8 cellular contexts compared by ENCODE assay signal in the genomic region with DNA sequence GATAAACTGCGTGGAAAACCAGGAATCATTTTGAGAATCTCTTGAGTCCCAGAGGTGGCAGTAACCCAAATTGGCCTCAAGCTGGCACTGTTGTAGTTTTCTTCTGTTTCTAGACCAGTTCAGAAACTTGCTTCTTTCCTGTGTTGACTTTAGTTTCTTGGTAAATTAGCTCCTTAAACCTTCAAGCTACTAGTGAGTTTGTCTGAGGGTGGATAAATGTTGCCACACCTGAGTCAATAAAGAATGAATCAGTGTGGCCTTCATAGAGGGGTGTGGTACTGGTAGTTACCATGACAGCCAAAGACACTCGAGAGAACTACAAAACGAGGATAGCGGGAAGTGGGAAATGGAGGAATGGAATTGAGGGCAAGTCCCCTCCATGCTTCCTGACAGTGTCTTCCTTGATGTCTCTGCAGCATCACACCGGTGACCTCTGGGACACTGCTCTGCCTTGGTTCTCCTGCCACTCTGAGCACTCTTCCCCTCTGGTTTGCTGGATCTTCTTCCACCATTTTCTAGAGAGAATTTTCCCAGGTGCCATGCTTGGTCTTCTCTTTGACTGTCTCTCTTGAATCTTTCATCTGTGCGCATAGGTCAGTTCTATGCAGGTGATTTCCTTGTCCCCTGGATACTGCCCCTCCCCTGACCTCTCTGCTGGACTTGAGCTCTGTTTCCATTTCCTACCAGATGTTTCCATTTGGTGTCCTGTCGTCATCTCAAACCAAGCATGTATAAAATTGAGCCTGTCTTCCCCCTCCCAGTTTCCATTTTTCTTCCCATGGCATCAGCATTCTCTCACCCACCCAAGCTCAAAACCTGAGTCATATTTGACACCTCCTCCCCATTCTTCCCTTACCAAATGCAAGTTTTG. TPM values are rescaled to one million over a fixed set of nuclear protein-coding genes. Genes with fewer than 3 reads are reported as not detected.
DNase-seq lines count a peak whose midpoint lies in the region; ATAC-seq and TF ChIP-seq lines count a peak whose summit lies in the region.

No MANE protein-coding gene starts in this region.

- CTCF ChIA-PET in AG04449 (lab: Yijun Ruan, JAX), result interaction anchor here (0.6 to 18.9 kb wide), 24 partner anchors 8 to 237 kb away, joined by 3 to 310 read pairs (median 6); a partner anchor contains a TSS

- H3K27ac Mint-ChIP-seq in neural crest cell (ENCODE audit: unreplicated experiment), result no peak overlapping the region

- peaks cover 3% of the 10 kb centered on the region for H3K36me3 ChIP-seq in OCI-LY1 (ENCODE audit: insufficient read depth, low read length)

- H3K4me3 Mint-ChIP-seq in neural crest cell, result no peak overlapping the region

- in situ Hi-C loops in G401 (cut with HindIII; ENCODE audit: low sequenced_read_pairs), result no loop called here

- H3K27me3 Mint-ChIP-seq in neural crest cell (ENCODE audit: low read depth), result no peaks in the 10 kb centered on the region

- H3K4me3 ChIP-seq in AG04449 (ENCODE audit: low read depth, low read length), result no peak overlapping the region
- H3K4me3 ChIP-seq in OCI-LY1 (ENCODE audit: low read depth, low read length, poor library complexity, severe bottlenecking), result no peak overlapping the region

- H3K4me1 Mint-ChIP-seq in neural crest cell, result peaks cover under 1% of the 10 kb centered on the region

- no peak overlapping the region for H3K9ac ChIP-seq in OCI-LY1 (ENCODE audit: low read length)

- no peak for ATAC-seq in GM18517 (IDR thresholded peaks at IDR 0.05; ENCODE audit: unreplicated experiment)

- no peaks in the 10 kb centered on the region for H3K36me3 Mint-ChIP-seq in neural crest cell (ENCODE audit: low read depth)

- no peak overlapping the region for H3K27ac ChIP-seq in OCI-LY1 (ENCODE audit: low read depth, low read length, poor library complexity, severe bottlenecking)

- H3K27me3 ChIP-seq in OCI-LY1 (ENCODE audit: insufficient read depth, low read length), result no peaks in the 10 kb centered on the region

- no peaks in the 10 kb centered on the region for H4K20me1 ChIP-seq in OCI-LY1 (ENCODE audit: insufficient read depth, low read length)

- H3F3A ChIP-seq in OCI-LY1 (ENCODE audit: insufficient read depth, low read length), result no peaks in the 10 kb centered on the region

- peak; percentile 70 for TF ChIP-seq CTCF in AG04449 (IDR thresholded peaks at IDR 0.05; ENCODE audit: insufficient read depth, low read length, missing control alignments)
- TF ChIP-seq CTCF in OCI-LY1 (IDR thresholded peaks at IDR 0.05; ENCODE audit: low read length), result peak; percentile 96
- peak; percentile 67 for TF ChIP-seq CTCF in neural crest cell (conservative IDR thresholded peaks at IDR 0.05)

- no peaks in the 10 kb centered on the region for H3K79me2 ChIP-seq in OCI-LY1 (ENCODE audit: insufficient read depth, low read length)

- POLR2A ChIA-PET in AG04449 (lab: Yijun Ruan, JAX), result interaction anchor here (0.6 to 1.3 kb wide), 5 partner anchors 8 to 244 kb away, joined by 3 to 4 read pairs (median 3); no protein-coding TSS in a partner anchor

- no peaks in the 10 kb centered on the region for H3K9me3 ChIP-seq in OCI-LY1 (ENCODE audit: low read length)

- no peaks in the 10 kb centered on the region for H3K9me2 ChIP-seq in OCI-LY1 (ENCODE audit: low read depth, low read length)

- peaks cover 39% of the 10 kb centered on the region for H3K4me1 ChIP-seq in OCI-LY1 (ENCODE audit: insufficient read depth, low read length, severe bottlenecking)

- no peak for DNase-seq in AG04449 (ENCODE audit: low read depth, low spot score)
- DNase-seq in G401 (ENCODE audit: low spot score), result peak; percentile 33
- DNase-seq in dermis blood vessel endothelial cell, result peak; percentile 69
- DNase-seq in neural crest cell (ENCODE audit: low read depth, low spot score), result no peak
- DNase-seq in activated gamma-delta T cell treated with Interleukin-2 at 50 U/mL for 16 hours, result no peak
- DNase-seq in central memory CD4-positive, alpha-beta T cell, result no peak

- no peak overlapping the region for H3K4me2 ChIP-seq in OCI-LY1 (ENCODE audit: low read length)

- H3K9me3 Mint-ChIP-seq in neural crest cell, result no peaks in the 10 kb centered on the region

- H2AFZ ChIP-seq in OCI-LY1 (ENCODE audit: low read length), result no peak overlapping the region

RNA-seq across cellular contexts. Expression of a gene that starts 7.2 kb away (rescaled TPM):
- 15.2 and 19.4 TPM in 2 replicates for total RNA-seq in G401 (2014; rRNA removed; shearing (Covaris generic))
- 41.8 and 54.1 TPM in 2 replicates for total RNA-seq in dermis blood vessel endothelial cell
- 3.7 and 7.1 TPM in 2 replicates for total RNA-seq in neural crest cell

RNA-seq across cellular contexts. Expression of a gene that starts 27.2 kb away (rescaled TPM):
- total RNA-seq in G401 (2014; rRNA removed; shearing (Covaris generic)), result 1.9 and 4.2 TPM in 2 replicates
- total RNA-seq in dermis blood vessel endothelial cell (2.0 and 3.0 TPM in 2 replicates), neural crest cell (0.41 and 0.68 TPM in 2 replicates)

RNA-seq across cellular contexts. Expression of a gene that starts 42.9 kb away (rescaled TPM):
- total RNA-seq in G401 (2014; rRNA removed; shearing (Covaris generic)), result 1.5 and 1.8 TPM in 2 replicates
- total RNA-seq in dermis blood vessel endothelial cell (15.6 and 19.7 TPM in 2 replicates), neural crest cell (3.0 and 3.3 TPM in 2 replicates)

RNA-seq across cellular contexts. Expression of a gene that starts 45.6 kb away (rescaled TPM):
- total RNA-seq in G401 (2014; rRNA removed; shearing (Covaris generic)), result 20.3 and 38.1 TPM in 2 replicates
- total RNA-seq in dermis blood vessel endothelial cell, result 5.2 and 5.6 TPM in 2 replicates
- 46.1 and 49.4 TPM in 2 replicates for total RNA-seq in neural crest cell

RNA-seq across cellular contexts. Expression of a gene that starts 55.5 kb away (rescaled TPM):
- 319 TPM in 2 replicates for total RNA-seq in G401 (2014; rRNA removed; shearing (Covaris generic))
- total RNA-seq in dermis blood vessel endothelial cell (297 and 318 TPM in 2 replicates), neural crest cell (222 and 223 TPM in 2 replicates)

Comparison
In these comparisons a context has a peak if more than half of its experiments do, and no peak if none do; other contexts are left out.
1. DNase-seq: peak in G401 (single experiment) and dermis blood vessel endothelial cell (single experiment); none in AG04449 (single experiment), neural crest cell (single experiment), activated gamma-delta T cell treated with Interleukin-2 at 50 U/mL for 16 hours (single experiment) and central memory CD4-positive, alpha-beta T cell (single experiment).
2. Peak in every context shown above with its lines, with median percentiles within 50 percentile points of each other: CTCF ChIP-seq.